In genomic region chr11:85663080-85663729, GRCh38 we compare ENCODE assay signal across 8 cellular contexts. TPM values are rescaled to one million over a fixed set of nuclear protein-coding genes. Genes with fewer than 3 reads are reported as not detected.
DNase-seq lines count a peak whose midpoint lies in the region; ATAC-seq, FAIRE-seq and TF ChIP-seq lines count a peak whose summit lies in the region.

No MANE protein-coding gene starts in this region.

- H3K27me3 ChIP-seq in BLaER1 treated with 17β-estradiol and CSF1 and Interleukin-3, amounts not matched to agents 10 nM and 100 nM: no peaks in the 10 kb centered on the region
- H3K27me3 ChIP-seq in HUES48 (ENCODE audit: control insufficient read depth, insufficient read depth, low read length) (no peaks in the 10 kb centered on the region), K562 (ENCODE audit: control insufficient read depth in 2 of 2, insufficient read depth in 2 of 2, low read length in 2 of 2) (no peaks in the 10 kb centered on the region), vagina (no peaks in the 10 kb centered on the region)

- H3K4me3 ChIP-seq in BLaER1 treated with 17β-estradiol and CSF1 and Interleukin-3, amounts not matched to agents 10 nM and 100 nM: peak overlapping the region; percentile 85 to 99 (median 90)
- peak overlapping the region; percentile 96 for H3K4me3 ChIP-seq in HUES48 (ENCODE audit: low read depth, low read length)
- peak overlapping the region; percentile 94 for H3K4me3 ChIP-seq in K562
- H3K4me3 ChIP-seq in vagina: peak overlapping the region; percentile 89 to 92

- peaks cover 3 to 46% (median 35%) of the 10 kb centered on the region in 10 experiments; a peak in 18 of 20 replicates for H3K4me1 ChIP-seq in BLaER1 treated with 17β-estradiol and CSF1 and Interleukin-3, amounts not matched to agents 10 nM and 100 nM
- H3K4me1 ChIP-seq in HUES48 (ENCODE audit: control insufficient read depth, insufficient read depth, low read length): peaks cover 20% of the 10 kb centered on the region
- peaks cover 14% of the 10 kb centered on the region in 2 experiments; a peak in 3 of 5 replicates for H3K4me1 ChIP-seq in K562 (replicated peaks in 1 of 2; ENCODE audit: control insufficient read depth in 2 of 2, insufficient read depth in 2 of 2, low read length in 2 of 2)
- peaks cover 55% of the 10 kb centered on the region for H3K4me1 ChIP-seq in vagina

- no peaks in the 10 kb centered on the region for H3K9me1 ChIP-seq in K562 (ENCODE audit: control insufficient read depth, insufficient read depth, low read length)

- in situ Hi-C loops in K562 (cut with MboI): no loop called here

- intact Hi-C loops in K562 (cut with micrococcal nuclease) (loop anchor here (2.0 to 10.0 kb wide), 5 partner anchors 14 to 582 kb away; partner anchors contain the start of genes EED and PICALM), vagina (cut with DNase I) (no loop called here)

- no peak for TF ChIP-seq EP300 in K562 (IDR thresholded peaks at IDR 0.05; ENCODE audit: low read length)

- TSS peak; percentile 42 for BruUV-seq in K562 (replicated peaks; lab: Mats Ljungman, UMichigan)

- H3K27ac ChIP-seq in BLaER1 treated with 17β-estradiol and CSF1 and Interleukin-3, amounts not matched to agents 10 nM and 100 nM: peak overlapping the region; percentile 93 to 100 (median 98)
- H3K27ac ChIP-seq in HUES48 (ENCODE audit: low read depth, low read length) (no peak overlapping the region), K562 (ENCODE audit: extremely low read depth, low read depth, low read length) (peak overlapping the region; percentile 98), vagina (peak overlapping the region; percentile 97)

- TF ChIP-seq CTCF in K562 (IDR thresholded peaks at IDR 0.05 in 2 of 3, conservative IDR thresholded peaks at IDR 0.05 in 1 of 3; ENCODE audit: insufficient read depth in 2 of 3, low read depth in 1 of 3, low read length in 3 of 3) (no peak), vagina (IDR thresholded peaks at IDR 0.05) (no peak)

- peak overlapping the region; percentile 94 to 100 (median 98) for H3K9ac ChIP-seq in BLaER1 treated with 17β-estradiol and CSF1 and Interleukin-3, amounts not matched to agents 10 nM and 100 nM
- peak overlapping the region; percentile 93 for H3K9ac ChIP-seq in HUES48 (ENCODE audit: low read depth, low read length)
- peak overlapping the region; percentile 98 for H3K9ac ChIP-seq in K562 (ENCODE audit: insufficient read depth in 1 of 2, low read depth in 2 of 2, low read length in 2 of 2)

- DNase-seq in K562 (ENCODE audit: extremely low read depth in 1 of 4, low spot score in 3 of 4): no peak
- DNase-seq in medulla oblongata (ENCODE audit: extremely low spot score): peak; percentile 19
- DNase-seq in vagina (ENCODE audit: extremely low spot score in 2 of 2): no peak
- DNase-seq in stimulated activated CD4-positive, alpha-beta T cell treated with anti-CD3 and anti-CD28 coated beads, Interleukin-4, amount 100 ng/mL, for 24 hours: no peak
- no peak for DNase-seq in KG1 (lab: John Stamatoyannopoulos, UW)

- peak overlapping the region; percentile 82 to 98 (median 91) for H3K4me2 ChIP-seq in BLaER1 treated with 17β-estradiol and CSF1 and Interleukin-3, amounts not matched to agents 10 nM and 100 nM
- H3K4me2 ChIP-seq in K562 (ENCODE audit: insufficient read depth, low read length): peak overlapping the region; percentile 95

- TF ChIP-seq RAD21 in K562 (CRISPR knock-in tag; conservative IDR thresholded peaks at IDR 0.05 in 1 of 2, IDR thresholded peaks at IDR 0.05 in 1 of 2): no peak

- no peak for TF ChIP-seq POLR2A in K562 (conservative IDR thresholded peaks at IDR 0.05)
- TF ChIP-seq POLR2A in vagina (IDR thresholded peaks at IDR 0.05): no peak

- POLR2A ChIA-PET in K562 (lab: Yijun Ruan, JAX): interaction anchor here (10.1 kb wide), 1 partner anchor 12 kb away, joined by 145 read pairs; the partner anchor contains the start of gene TMEM126A

- H3K36me3 ChIP-seq in BLaER1 treated with 17β-estradiol and CSF1 and Interleukin-3, amounts not matched to agents 10 nM and 100 nM: peaks cover 24 to 53% (median 39%) of the 10 kb centered on the region in 11 experiments; a peak in 20 of 22 replicates
- H3K36me3 ChIP-seq in HUES48 (ENCODE audit: control insufficient read depth, insufficient read depth, low read length): peaks cover 52% of the 10 kb centered on the region
- H3K36me3 ChIP-seq in K562 (ENCODE audit: control insufficient read depth, insufficient read depth, low read length): peaks cover 49% of the 10 kb centered on the region
- H3K36me3 ChIP-seq in vagina: peaks cover 0 to 20% of the 10 kb centered on the region in 2 donors

- CTCF ChIA-PET in K562 (lab: Yijun Ruan, JAX; ENCODE audit: low intra/inter-chr PET ratio): interaction anchor here (0.8 kb wide), 1 partner anchor 68 kb away, joined by 4 read pairs; no protein-coding TSS in a partner anchor

- H3K9me3 ChIP-seq in BLaER1 treated with 17β-estradiol and CSF1 and Interleukin-3, amounts not matched to agents 10 nM and 100 nM (replicated peaks in 1 of 11): no peaks in the 10 kb centered on the region
- H3K9me3 ChIP-seq in HUES48 (ENCODE audit: control insufficient read depth, insufficient read depth, low read length) (no peaks in the 10 kb centered on the region), K562 (replicated peaks; ENCODE audit: control insufficient read depth, insufficient read depth, low read depth, low read length) (no peaks in the 10 kb centered on the region), vagina (no peaks in the 10 kb centered on the region)

- under 1% methylated on average over 10 of the region's 10 CpGs for WGBS in K562 (ENCODE audit: insufficient coverage, low coverage, missing lambda C conversion rate)

- FAIRE-seq in K562 (lab: Jason Lieb, UNC): peak; percentile 29

- ATAC-seq in K562 (peak; percentile 24), HG03139 (IDR thresholded peaks at IDR 0.05; ENCODE audit: unreplicated experiment) (no peak)

- H4K20me1 ChIP-seq in BLaER1 treated with 17β-estradiol and CSF1 and Interleukin-3, amounts not matched to agents 10 nM and 100 nM: peaks cover 43 to 65% (median 58%) of the 10 kb centered on the region in 11 experiments
- peaks cover 16% of the 10 kb centered on the region for H4K20me1 ChIP-seq in K562 (replicated peaks; ENCODE audit: control insufficient read depth, insufficient read depth, low read length)

- H3K79me2 ChIP-seq in K562 (ENCODE audit: control insufficient read depth, insufficient read depth, low read length): peaks cover 67% of the 10 kb centered on the region

- H2AFZ ChIP-seq in K562 (ENCODE audit: low read depth, low read length): no peak overlapping the region

RNA-seq across cellular contexts. Expression of gene CREBZF, which starts 1.7 kb away (rescaled TPM):
- 77.0 and 165 TPM in 2 replicates for total RNA-seq in K562 (2011; cell fraction: chromatin; rRNA removed; ENCODE audit: low replicate concordance)
- total RNA-seq in K562 (2011; cell fraction: nucleolus; rRNA removed): 74.5 and 77.4 TPM in 2 replicates
- 148 and 256 TPM in 2 replicates for total RNA-seq in K562 (2011; cell fraction: nucleoplasm; rRNA removed)
- total RNA-seq in K562 (2014; rRNA removed) (50.2 and 62.1 TPM in 2 replicates), K562 (2014; rRNA removed; fragmentation: Illumina TruSeq; extraction: Trizol) (38.1 and 38.9 TPM in 2 replicates), K562 (2015; rRNA removed; fragmentation: Illumina TruSeq; extraction: Trizol) (44.8 TPM in 2 replicates), K562 (2021) (40.5 and 41.0 TPM in 2 replicates), vagina (60.9 TPM)
- polyA plus RNA-seq in K562 (2011; rRNA removed) (56.7 and 61.0 TPM in 2 replicates), K562 (2014; fragmentation: Illumina TruSeq; extraction: Trizol) (29.4 and 33.8 TPM in 2 replicates), K562 (2014; fragmentation: Nextera tagmentation; extraction: Ambion mirVana) (1 to 10 TPM; 7.2 to 7.4 TPM), K562 (2014; rRNA removed) (69.2 and 70.2 TPM in 2 replicates)
- 22.5 and 29.0 TPM in 2 replicates for polyA plus RNA-seq in K562 (2011; cell fraction: cytosol; rRNA removed)
- polyA plus RNA-seq in K562 (2011; cell fraction: nucleus; rRNA removed): 249 and 283 TPM in 2 replicates
- 28.9 and 50.3 TPM in 2 replicates for polyA plus RNA-seq in K562 (2012)
- polyA minus RNA-seq in K562 (2011; rRNA and poly(A)+ RNA removed): 45.6 and 57.0 TPM in 2 replicates
- polyA minus RNA-seq in K562 (2011; cell fraction: cytosol; rRNA and poly(A)+ RNA removed): 13.9 and 15.1 TPM in 2 replicates
- polyA minus RNA-seq in K562 (2011; cell fraction: nucleus; rRNA and poly(A)+ RNA removed): 101 and 128 TPM in 2 replicates

RNA-seq across cellular contexts. Expression of gene TMEM126A, which starts 15.4 kb away (rescaled TPM):
- 5.5 and 12.2 TPM in 2 replicates for total RNA-seq in K562 (2011; cell fraction: chromatin; rRNA removed; ENCODE audit: low replicate concordance)
- 6.0 and 7.2 TPM in 2 replicates for total RNA-seq in K562 (2011; cell fraction: nucleolus; rRNA removed)
- total RNA-seq in K562 (2011; cell fraction: nucleoplasm; rRNA removed): 15.5 and 15.6 TPM in 2 replicates
- 19.3 and 22.9 TPM in 2 replicates for total RNA-seq in K562 (2014; rRNA removed)
- total RNA-seq in K562 (2014; rRNA removed; fragmentation: Illumina TruSeq; extraction: Trizol): 67.5 and 69.3 TPM in 2 replicates
- total RNA-seq in K562 (2015; rRNA removed; fragmentation: Illumina TruSeq; extraction: Trizol): 52.0 and 56.3 TPM in 2 replicates
- total RNA-seq in K562 (2021): 37.3 and 41.5 TPM in 2 replicates
- polyA plus RNA-seq in K562 (2011; rRNA removed): 72.2 and 105 TPM in 2 replicates
- polyA plus RNA-seq in K562 (2011; cell fraction: cytosol; rRNA removed): 28.7 and 48.2 TPM in 2 replicates
- 7.1 and 19.5 TPM in 2 replicates for polyA plus RNA-seq in K562 (2011; cell fraction: nucleus; rRNA removed)
- 46.1 and 62.4 TPM in 2 replicates for polyA plus RNA-seq in K562 (2012)
- 45.1 and 48.1 TPM in 2 replicates for polyA plus RNA-seq in K562 (2014; fragmentation: Illumina TruSeq; extraction: Trizol)
- polyA plus RNA-seq in K562 (2014; fragmentation: Nextera tagmentation; extraction: Ambion mirVana): 100 to 1,000 TPM; 148 to 154 TPM
- 44.3 and 56.9 TPM in 2 replicates for polyA plus RNA-seq in K562 (2014; rRNA removed)
- 38.1 and 45.4 TPM in 2 replicates for polyA minus RNA-seq in K562 (2011; rRNA and poly(A)+ RNA removed)
- 5.9 and 8.6 TPM in 2 replicates for polyA minus RNA-seq in K562 (2011; cell fraction: cytosol; rRNA and poly(A)+ RNA removed)
- polyA minus RNA-seq in K562 (2011; cell fraction: nucleus; rRNA and poly(A)+ RNA removed): 2.2 and 7.0 TPM in 2 replicates
- 15.0 TPM for total RNA-seq in vagina

RNA-seq across cellular contexts. Expression of gene CCDC89, which starts 22.8 kb away (rescaled TPM):
- total RNA-seq in K562 (2011; cell fraction: chromatin; rRNA removed; ENCODE audit: low replicate concordance): not detected in 2 replicates
- total RNA-seq in K562 (2011; cell fraction: nucleolus; rRNA removed): not detected in 2 replicates
- total RNA-seq in K562 (2011; cell fraction: nucleoplasm; rRNA removed): not detected in 2 replicates
- total RNA-seq in K562 (2014; rRNA removed) (0.09 and 0.12 TPM in 2 replicates), K562 (2014; rRNA removed; fragmentation: Illumina TruSeq; extraction: Trizol) (not detected in 2 replicates), K562 (2015; rRNA removed; fragmentation: Illumina TruSeq; extraction: Trizol) (not detected in 2 replicates), K562 (2021) (not detected in 2 replicates), vagina (not detected)
- polyA plus RNA-seq in K562 (2011; rRNA removed) (not detected in 2 replicates), K562 (2014; fragmentation: Illumina TruSeq; extraction: Trizol) (not detected in 2 replicates), K562 (2014; fragmentation: Nextera tagmentation; extraction: Ambion mirVana) (not detected), K562 (2014; rRNA removed) (0.07 TPM in 1 of 2 replicates, not detected in the other)
- polyA plus RNA-seq in K562 (2011; cell fraction: cytosol; rRNA removed): not detected in 2 replicates
- polyA plus RNA-seq in K562 (2011; cell fraction: nucleus; rRNA removed): 0.09 TPM in 1 of 2 replicates, not detected in the other
- not detected in 2 replicates for polyA plus RNA-seq in K562 (2012)
- polyA minus RNA-seq in K562 (2011; rRNA and poly(A)+ RNA removed): not detected in 2 replicates
- not detected in 2 replicates for polyA minus RNA-seq in K562 (2011; cell fraction: cytosol; rRNA and poly(A)+ RNA removed)
- polyA minus RNA-seq in K562 (2011; cell fraction: nucleus; rRNA and poly(A)+ RNA removed): not detected in 2 replicates

RNA-seq across cellular contexts. Expression of gene TMEM126B, which starts 34.8 kb away (rescaled TPM):
- 35.6 and 83.1 TPM in 2 replicates for total RNA-seq in K562 (2011; cell fraction: chromatin; rRNA removed; ENCODE audit: low replicate concordance)
- 17.2 and 25.5 TPM in 2 replicates for total RNA-seq in K562 (2011; cell fraction: nucleolus; rRNA removed)
- total RNA-seq in K562 (2011; cell fraction: nucleoplasm; rRNA removed): 41.1 and 65.7 TPM in 2 replicates
- total RNA-seq in K562 (2014; rRNA removed): 85.5 and 88.0 TPM in 2 replicates
- 165 and 177 TPM in 2 replicates for total RNA-seq in K562 (2014; rRNA removed; fragmentation: Illumina TruSeq; extraction: Trizol)
- total RNA-seq in K562 (2015; rRNA removed; fragmentation: Illumina TruSeq; extraction: Trizol): 161 and 163 TPM in 2 replicates
- 86.4 and 95.7 TPM in 2 replicates for total RNA-seq in K562 (2021)
- polyA plus RNA-seq in K562 (2011; rRNA removed): 120 and 178 TPM in 2 replicates
- polyA plus RNA-seq in K562 (2011; cell fraction: cytosol; rRNA removed): 37.4 and 99.8 TPM in 2 replicates
- 42.6 and 66.6 TPM in 2 replicates for polyA plus RNA-seq in K562 (2011; cell fraction: nucleus; rRNA removed)
- polyA plus RNA-seq in K562 (2012): 97.5 and 121 TPM in 2 replicates
- 130 and 143 TPM in 2 replicates for polyA plus RNA-seq in K562 (2014; fragmentation: Illumina TruSeq; extraction: Trizol)
- polyA plus RNA-seq in K562 (2014; fragmentation: Nextera tagmentation; extraction: Ambion mirVana): 100 to 1,000 TPM; 209 to 226 TPM
- 161 and 164 TPM in 2 replicates for polyA plus RNA-seq in K562 (2014; rRNA removed)
- polyA minus RNA-seq in K562 (2011; rRNA and poly(A)+ RNA removed): 48.3 and 53.2 TPM in 2 replicates
- polyA minus RNA-seq in K562 (2011; cell fraction: cytosol; rRNA and poly(A)+ RNA removed): 13.2 and 20.3 TPM in 2 replicates
- polyA minus RNA-seq in K562 (2011; cell fraction: nucleus; rRNA and poly(A)+ RNA removed): 13.7 and 18.7 TPM in 2 replicates
- 34.1 TPM for total RNA-seq in vagina

RNA-seq across cellular contexts. Expression of gene DLG2, which starts 36.1 kb away (rescaled TPM):
- 4.0 and 6.3 TPM in 2 replicates for total RNA-seq in K562 (2011; cell fraction: chromatin; rRNA removed; ENCODE audit: low replicate concordance)
- total RNA-seq in K562 (2011; cell fraction: nucleolus; rRNA removed): 1.8 and 2.3 TPM in 2 replicates
- 3.0 and 4.0 TPM in 2 replicates for total RNA-seq in K562 (2011; cell fraction: nucleoplasm; rRNA removed)
- total RNA-seq in K562 (2014; rRNA removed) (0.73 and 0.95 TPM in 2 replicates), K562 (2014; rRNA removed; fragmentation: Illumina TruSeq; extraction: Trizol) (1.1 and 1.6 TPM in 2 replicates), K562 (2015; rRNA removed; fragmentation: Illumina TruSeq; extraction: Trizol) (0.79 and 1.5 TPM in 2 replicates), K562 (2021) (1.2 and 1.6 TPM in 2 replicates), vagina (10.1 TPM)
- polyA plus RNA-seq in K562 (2011; rRNA removed) (1.2 and 1.5 TPM in 2 replicates), K562 (2014; fragmentation: Illumina TruSeq; extraction: Trizol) (0.77 and 1.2 TPM in 2 replicates), K562 (2014; fragmentation: Nextera tagmentation; extraction: Ambion mirVana) (under 1 TPM; 0.68 to 0.77 TPM), K562 (2014; rRNA removed) (0.52 and 0.81 TPM in 2 replicates)
- 0.10 and 0.60 TPM in 2 replicates for polyA plus RNA-seq in K562 (2011; cell fraction: cytosol; rRNA removed)
- polyA plus RNA-seq in K562 (2011; cell fraction: nucleus; rRNA removed): 1.3 and 2.1 TPM in 2 replicates
- polyA plus RNA-seq in K562 (2012): 0.32 and 0.68 TPM in 2 replicates
- polyA minus RNA-seq in K562 (2011; rRNA and poly(A)+ RNA removed): 2.3 and 3.2 TPM in 2 replicates
- polyA minus RNA-seq in K562 (2011; cell fraction: cytosol; rRNA and poly(A)+ RNA removed): 1.0 TPM in 1 of 2 replicates, not detected in the other
- 2.6 and 5.4 TPM in 2 replicates for polyA minus RNA-seq in K562 (2011; cell fraction: nucleus; rRNA and poly(A)+ RNA removed)
